Comparison of ENCODE assay signal across 8 cellular contexts in the genomic region with DNA sequence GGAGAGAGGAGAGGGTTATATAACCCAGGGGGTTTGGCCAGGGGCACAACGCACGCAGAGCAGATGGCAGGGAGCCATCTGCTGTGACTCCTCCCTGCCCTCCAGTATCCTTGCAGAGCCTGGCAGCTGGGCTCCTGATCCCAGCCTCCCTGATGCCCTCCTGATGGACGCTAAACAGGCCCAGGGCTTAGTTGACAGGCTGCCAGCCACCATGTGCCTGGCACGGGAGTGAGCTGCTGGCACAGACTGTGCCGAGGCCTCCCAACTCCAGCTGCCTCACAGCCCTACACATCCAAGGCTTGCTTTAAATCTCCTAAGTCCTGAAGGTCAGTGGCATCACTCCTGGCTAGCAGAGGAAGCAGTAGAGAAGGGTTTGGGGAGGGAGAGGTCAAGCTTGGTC. TPM values are rescaled to one million over a fixed set of nuclear protein-coding genes. Genes with fewer than 3 reads are reported as not detected.
DNase-seq lines count a peak whose midpoint lies in the region; ATAC-seq, FAIRE-seq and TF ChIP-seq lines count a peak whose summit lies in the region.

No MANE protein-coding gene starts in this region.

- H3K36me3 ChIP-seq in Loucy (ENCODE audit: insufficient read depth, low read length), result peaks cover 16% of the 10 kb centered on the region; the same call in 1 of the 2 replicates
- H3K36me3 ChIP-seq in GM12878 (ENCODE audit: control insufficient read depth in 2 of 2, insufficient read depth in 2 of 2, low read length in 1 of 2), result peaks cover 5% of the 10 kb centered on the region in 2 experiments; a peak in 3 of 4 replicates
- H3K36me3 ChIP-seq in lower lobe of right lung, result peaks cover 36% of the 10 kb centered on the region
- peaks cover 29% of the 10 kb centered on the region for H3K36me3 ChIP-seq in thoracic aorta

- H3K4me3 ChIP-seq in A549 (no peak overlapping the region), Loucy (ENCODE audit: low read length, poor library complexity, severe bottlenecking) (peak overlapping the region; percentile 80), GM12878 (peak overlapping the region; percentile 82; the same call in 1 of the 2 replicates), lower lobe of right lung (no peak overlapping the region), thoracic aorta (no peak overlapping the region)

- FAIRE-seq in A549 (lab: Jason Lieb, UNC) (no peak), GM12878 (lab: Jason Lieb, UNC) (no peak)

- H3K27ac ChIP-seq in A549, result no peak overlapping the region
- no peak overlapping the region for H3K27ac ChIP-seq in GM12878 (ENCODE audit: control insufficient read depth, insufficient read depth)
- no peak overlapping the region for H3K27ac ChIP-seq in lower lobe of right lung
- H3K27ac ChIP-seq in thoracic aorta, result peak overlapping the region; percentile 76 to 81

- TF ChIP-seq POLR2A in A549 (IDR thresholded peaks at IDR 0.05; ENCODE audit: low read length) (no peak), GM12878 (IDR thresholded peaks at IDR 0.05; ENCODE audit: low read depth, low read length) (no peak)

- peaks cover 10% of the 10 kb centered on the region; the same call in 1 of the 3 replicates for H3K4me1 ChIP-seq in A549
- H3K4me1 ChIP-seq in Loucy (ENCODE audit: insufficient read depth, low read length, poor library complexity, severe bottlenecking), result peaks cover 16% of the 10 kb centered on the region
- peaks cover 6% of the 10 kb centered on the region for H3K4me1 ChIP-seq in GM12878 (ENCODE audit: control insufficient read depth, insufficient read depth, low read length)
- peaks cover 22% of the 10 kb centered on the region for H3K4me1 ChIP-seq in lower lobe of right lung
- peaks cover 5 to 18% of the 10 kb centered on the region in 2 donors for H3K4me1 ChIP-seq in thoracic aorta (ENCODE audit: control insufficient read depth in 1 of 2, low read depth in 2 of 2)

- TF ChIP-seq EP300 in A549 (IDR thresholded peaks at IDR 0.05), result no peak
- TF ChIP-seq EP300 in GM12878 (IDR thresholded peaks at IDR 0.05; ENCODE audit: borderline replicate concordance in 1 of 2, control insufficient read depth in 1 of 2, low read depth in 2 of 2, low read length in 2 of 2), result no peak

- H3K9ac ChIP-seq in Loucy (ENCODE audit: low read depth, low read length, poor library complexity, severe bottlenecking) (peak overlapping the region; percentile 76), GM12878 (ENCODE audit: control insufficient read depth, insufficient read depth, low read length) (peak overlapping the region; percentile 69)

- H2AFZ ChIP-seq in Loucy (ENCODE audit: low read length) (no peak overlapping the region), GM12878 (ENCODE audit: control insufficient read depth, low read depth, low read length) (no peak overlapping the region)

- intact Hi-C loops in GM12878 (cut with micrococcal nuclease; ENCODE audit: unreplicated experiment) (no loop called here), lower lobe of right lung (cut with DNase I) (no loop called here)

- H3K79me2 ChIP-seq in Loucy (ENCODE audit: insufficient read depth, low read length), result peaks cover 27% of the 10 kb centered on the region
- H3K79me2 ChIP-seq in GM12878 (ENCODE audit: control insufficient read depth, insufficient read depth, low read length), result peaks cover 7% of the 10 kb centered on the region

- RAD21 ChIA-PET in GM12878 (lab: Charles Lee; ENCODE audit: unreplicated experiment), result no interaction called here

- ATAC-seq in A549 (no peak), GM12878 (no peak), lower lobe of right lung (peak in 1 of 2 donors; percentile 2), thoracic aorta (ENCODE audit: insufficient number of reproducible peaks, low FRiP score, low read depth) (no peak)

- DNase-seq in A549 (ENCODE audit: low read depth in 1 of 2, low spot score in 1 of 2) (no peak), GM12878 (ENCODE audit: low read depth, low spot score) (no peak), lower lobe of right lung (peak; percentile 53), thoracic aorta (ENCODE audit: low spot score) (no peak), RKO (ENCODE audit: low spot score) (no peak), 8988T (no peak)
- no peak for DNase-seq in activated CD8-positive, alpha-beta memory T cell treated with anti-CD3 and anti-CD28 coated beads for 24 hours

- no peaks in the 10 kb centered on the region for H3K9me2 ChIP-seq in Loucy (replicated peaks; ENCODE audit: low read depth, low read length)

- TF ChIP-seq CTCF in A549 (IDR thresholded peaks at IDR 0.05) (no peak), Loucy (conservative IDR thresholded peaks at IDR 0.05; ENCODE audit: low read length) (no peak), GM12878 (IDR thresholded peaks at IDR 0.05 in 2 of 3, conservative IDR thresholded peaks at IDR 0.05 in 1 of 3; ENCODE audit: control insufficient read depth in 2 of 3, extremely low read depth in 1 of 3, insufficient read depth in 1 of 3, low read depth in 3 of 3, low read length in 3 of 3) (no peak), lower lobe of right lung (IDR thresholded peaks at IDR 0.05) (no peak), thoracic aorta (IDR thresholded peaks at IDR 0.05) (no peak)

- H3K27me3 ChIP-seq in Loucy (ENCODE audit: insufficient read depth, low read length, poor library complexity, severe bottlenecking) (no peaks in the 10 kb centered on the region), GM12878 (replicated peaks in 1 of 2; ENCODE audit: control insufficient read depth in 2 of 2, insufficient read depth in 2 of 2, low read length in 1 of 2) (no peaks in the 10 kb centered on the region), lower lobe of right lung (ENCODE audit: low read depth) (no peaks in the 10 kb centered on the region), thoracic aorta (replicated peaks; ENCODE audit: insufficient read depth) (no peaks in the 10 kb centered on the region)

- CTCF ChIA-PET in A549 (lab: Yijun Ruan, JAX), result interaction anchor here (1.3 kb wide), 1 partner anchor 54 kb away, joined by 3 read pairs; no protein-coding TSS in a partner anchor
- CTCF ChIA-PET in GM12878 (lab: Yijun Ruan, JAX), result interaction anchor here (0.8 to 2.9 kb wide), 4 partner anchors 23 to 136 kb away, joined by 3 to 21 read pairs (median 5); no protein-coding TSS in a partner anchor

- H3F3A ChIP-seq in Loucy (ENCODE audit: low read depth), result no peaks in the 10 kb centered on the region

- TF ChIP-seq RAD21 in A549 (conservative IDR thresholded peaks at IDR 0.05 in 1 of 2, IDR thresholded peaks at IDR 0.05 in 1 of 2) (no peak), GM12878 (IDR thresholded peaks at IDR 0.05; ENCODE audit: insufficient read depth, low read depth, low read length) (no peak)

- in situ Hi-C loops in GM12878 (cut with MboI), result no loop called here

- POLR2A ChIA-PET in A549 (lab: Yijun Ruan, JAX) (interaction anchor here (0.9 kb wide), 1 partner anchor 9 kb away, joined by 3 read pairs; no protein-coding TSS in a partner anchor), GM12878 (lab: Charles Lee) (interaction anchor here (1.5 kb wide), 1 partner anchor 256 kb away, joined by 3 read pairs; the partner anchor contains the start of gene AKAP8)

- H3K9me3 ChIP-seq in A549 (no peaks in the 10 kb centered on the region), Loucy (ENCODE audit: insufficient read depth, low read depth, low read length) (no peaks in the 10 kb centered on the region), GM12878 (replicated peaks; ENCODE audit: control insufficient read depth, insufficient read depth, low read length) (no peaks in the 10 kb centered on the region), lower lobe of right lung (no peaks in the 10 kb centered on the region), thoracic aorta (no peaks in the 10 kb centered on the region)

- BruUV-seq in GM12878 (replicated peaks; lab: Mats Ljungman, UMichigan), result no TSS peak

- WGBS in A549 (ENCODE audit: missing lambda C conversion rate), result 80% methylated on average over 1 of the region's 5 CpGs
- WGBS in GM12878 (ENCODE audit: insufficient coverage, insufficient replicate concordance, low lambda C conversion rate, missing lambda C conversion rate), result 78% methylated on average over 5 of the region's 5 CpGs

- H3K4me2 ChIP-seq in A549 (peak overlapping the region; percentile 93; the same call in 2 of the 3 replicates), Loucy (ENCODE audit: low read depth, low read length, poor library complexity, severe bottlenecking) (peak overlapping the region; percentile 91), GM12878 (ENCODE audit: control insufficient read depth, insufficient read depth) (peak overlapping the region; percentile 79)

- SMC1A ChIA-PET in GM12878 (lab: Charles Lee; ENCODE audit: uncharacterized antibody, unreplicated experiment), result no interaction called here

- H4K20me1 ChIP-seq in Loucy (ENCODE audit: insufficient read depth, low read length, poor library complexity, severe bottlenecking), result peaks cover 5% of the 10 kb centered on the region
- no peaks in the 10 kb centered on the region for H4K20me1 ChIP-seq in GM12878 (ENCODE audit: control insufficient read depth, insufficient read depth)

RNA-seq across cellular contexts. Expression of gene SYDE1, which starts 16.7 kb away (rescaled TPM):
- 5.0 and 5.5 TPM in 2 replicates for polyA plus RNA-seq in A549 (2011; rRNA removed)
- polyA plus RNA-seq in A549 (2012; cell fraction: cytosol; rRNA removed), result 14.5 and 22.4 TPM in 2 replicates
- 25.5 and 39.8 TPM in 2 replicates for polyA plus RNA-seq in A549 (2012; cell fraction: nucleus; rRNA removed)
- 7.7 to 10.3 TPM (median 8.8 TPM) in 3 replicates for polyA plus RNA-seq in A549 (2017; fragmentation: RNase III; extraction: RNeasy Plus Mini Kit Qiagen cat#74134 plus additional on column Dnase treatment)
- 6.1 and 6.4 TPM in 2 replicates for polyA minus RNA-seq in A549 (2011; rRNA and poly(A)+ RNA removed)
- not detected in 2 replicates for total RNA-seq in GM12878 (2013; cell fraction: nucleolus; rRNA removed)
- total RNA-seq in GM12878 (2014; rRNA removed), result not detected in 2 replicates
- not detected in 2 replicates for total RNA-seq in GM12878 (2014; rRNA removed; fragmentation: Illumina TruSeq; extraction: Trizol)
- not detected in 2 replicates for total RNA-seq in GM12878 (2021)
- polyA plus RNA-seq in GM12878 (2011; ENCODE audit: low read depth), result not detected
- not detected in 2 replicates for polyA plus RNA-seq in GM12878 (2011; rRNA removed)
- 0.07 TPM in 1 of 2 replicates, not detected in the other for polyA plus RNA-seq in GM12878 (2011; cell fraction: cytosol; rRNA removed)
- 0.06 and 0.25 TPM in 2 replicates for polyA plus RNA-seq in GM12878 (2011; cell fraction: nucleus; rRNA removed)
- 0.03 TPM in 1 of 2 replicates, not detected in the other for polyA plus RNA-seq in GM12878 (2012)
- polyA plus RNA-seq in GM12878 (2014; fragmentation: Illumina TruSeq; extraction: Trizol), result not detected in 2 replicates
- polyA plus RNA-seq in GM12878 (2014; fragmentation: Nextera tagmentation; extraction: Ambion mirVana), result not detected
- not detected in 2 replicates for polyA plus RNA-seq in GM12878 (2014; rRNA removed)
- not detected for polyA plus RNA-seq in GM12878 (2016; fragmentation: Nextera tagmentation; extraction: Ambion mirVana)
- not detected in 2 replicates for polyA minus RNA-seq in GM12878 (2011; rRNA and poly(A)+ RNA removed)
- polyA minus RNA-seq in GM12878 (2011; cell fraction: cytosol; rRNA and poly(A)+ RNA removed), result 0.53 and 1.0 TPM in 2 replicates
- not detected in 2 replicates for polyA minus RNA-seq in GM12878 (2011; cell fraction: nucleus; rRNA and poly(A)+ RNA removed)
- total RNA-seq in lower lobe of right lung, result 20.8 TPM
- 10 to 100 TPM; 46.6 to 83.3 TPM for total RNA-seq in thoracic aorta

RNA-seq across cellular contexts. Expression of gene OR1I1, which starts 41.9 kb away (rescaled TPM):
- not detected in 2 replicates for polyA plus RNA-seq in A549 (2011; rRNA removed)
- not detected in 2 replicates for polyA plus RNA-seq in A549 (2012; cell fraction: cytosol; rRNA removed)
- polyA plus RNA-seq in A549 (2012; cell fraction: nucleus; rRNA removed), result not detected in 2 replicates
- not detected in 3 replicates for polyA plus RNA-seq in A549 (2017; fragmentation: RNase III; extraction: RNeasy Plus Mini Kit Qiagen cat#74134 plus additional on column Dnase treatment)
- not detected in 2 replicates for polyA minus RNA-seq in A549 (2011; rRNA and poly(A)+ RNA removed)
- not detected in 2 replicates for total RNA-seq in GM12878 (2013; cell fraction: nucleolus; rRNA removed)
- total RNA-seq in GM12878 (2014; rRNA removed), result not detected in 2 replicates
- not detected in 2 replicates for total RNA-seq in GM12878 (2014; rRNA removed; fragmentation: Illumina TruSeq; extraction: Trizol)
- total RNA-seq in GM12878 (2021), result not detected in 2 replicates
- polyA plus RNA-seq in GM12878 (2011; ENCODE audit: low read depth), result not detected
- polyA plus RNA-seq in GM12878 (2011; rRNA removed), result not detected in 2 replicates
- not detected in 2 replicates for polyA plus RNA-seq in GM12878 (2011; cell fraction: cytosol; rRNA removed)
- not detected in 2 replicates for polyA plus RNA-seq in GM12878 (2011; cell fraction: nucleus; rRNA removed)
- not detected in 2 replicates for polyA plus RNA-seq in GM12878 (2012)
- polyA plus RNA-seq in GM12878 (2014; fragmentation: Illumina TruSeq; extraction: Trizol), result not detected in 2 replicates
- polyA plus RNA-seq in GM12878 (2014; fragmentation: Nextera tagmentation; extraction: Ambion mirVana), result not detected
- polyA plus RNA-seq in GM12878 (2014; rRNA removed), result not detected in 2 replicates
- not detected for polyA plus RNA-seq in GM12878 (2016; fragmentation: Nextera tagmentation; extraction: Ambion mirVana)
- polyA minus RNA-seq in GM12878 (2011; rRNA and poly(A)+ RNA removed), result not detected in 2 replicates
- polyA minus RNA-seq in GM12878 (2011; cell fraction: cytosol; rRNA and poly(A)+ RNA removed), result not detected in 2 replicates
- polyA minus RNA-seq in GM12878 (2011; cell fraction: nucleus; rRNA and poly(A)+ RNA removed), result not detected in 2 replicates
- total RNA-seq in lower lobe of right lung, result not detected
- total RNA-seq in thoracic aorta, result not detected

Comparison
In these comparisons a context has a peak if more than half of its experiments do, and no peak if none do; other contexts are left out.
1. H3K27ac ChIP-seq: peak in thoracic aorta (2 of 2); none in A549 (0 of 2), GM12878 (single experiment) and lower lobe of right lung (single experiment).
2. H3K4me3 ChIP-seq: peak in Loucy (single experiment) and GM12878 (single experiment); none in A549 (single experiment), lower lobe of right lung (single experiment) and thoracic aorta (single experiment).
3. RNA of gene SYDE1, which starts 16.7 kb away (total RNA-seq): 46.6 to 83.3 TPM in thoracic aorta and 20.8 TPM in lower lobe of right lung (single experiment); not detected in GM12878; every median in the first group is over 10 times any median in the second.
4. Peak in every context shown above with its lines, with median percentiles within 50 percentile points of each other: H3K4me2 ChIP-seq.